ENCODE assay signal across 3 cellular contexts in the genomic region with DNA sequence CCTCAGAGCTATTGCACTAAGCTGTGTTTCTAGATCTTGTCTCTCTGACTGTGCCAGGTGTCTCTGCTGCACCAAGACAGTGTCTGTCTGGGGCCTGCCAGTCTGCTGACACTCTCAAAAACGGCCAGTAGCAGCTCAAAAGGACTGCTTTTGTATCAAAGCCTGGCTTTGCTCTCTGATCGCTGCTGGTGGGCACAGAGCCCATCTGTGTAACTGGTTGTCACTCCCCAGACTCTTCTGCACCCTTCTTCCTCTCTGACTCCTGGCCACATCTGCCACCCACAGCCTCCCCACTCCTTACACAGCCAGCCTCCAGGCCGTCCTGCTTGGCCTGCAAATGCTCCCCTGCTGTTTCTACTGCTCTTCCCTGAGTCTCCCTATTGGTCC.
TF ChIP-seq lines count a peak whose summit lies in the region.

No MANE protein-coding gene starts in this region.

TF ChIP-seq in SK-N-SH, 30 proteins besides CTCF, POLR2A, EP300 and RAD21 (continued from another document and continues in another):
- TF ChIP-seq JUND (IDR thresholded peaks at IDR 0.05): no peak
- TF ChIP-seq, protein P1, sequence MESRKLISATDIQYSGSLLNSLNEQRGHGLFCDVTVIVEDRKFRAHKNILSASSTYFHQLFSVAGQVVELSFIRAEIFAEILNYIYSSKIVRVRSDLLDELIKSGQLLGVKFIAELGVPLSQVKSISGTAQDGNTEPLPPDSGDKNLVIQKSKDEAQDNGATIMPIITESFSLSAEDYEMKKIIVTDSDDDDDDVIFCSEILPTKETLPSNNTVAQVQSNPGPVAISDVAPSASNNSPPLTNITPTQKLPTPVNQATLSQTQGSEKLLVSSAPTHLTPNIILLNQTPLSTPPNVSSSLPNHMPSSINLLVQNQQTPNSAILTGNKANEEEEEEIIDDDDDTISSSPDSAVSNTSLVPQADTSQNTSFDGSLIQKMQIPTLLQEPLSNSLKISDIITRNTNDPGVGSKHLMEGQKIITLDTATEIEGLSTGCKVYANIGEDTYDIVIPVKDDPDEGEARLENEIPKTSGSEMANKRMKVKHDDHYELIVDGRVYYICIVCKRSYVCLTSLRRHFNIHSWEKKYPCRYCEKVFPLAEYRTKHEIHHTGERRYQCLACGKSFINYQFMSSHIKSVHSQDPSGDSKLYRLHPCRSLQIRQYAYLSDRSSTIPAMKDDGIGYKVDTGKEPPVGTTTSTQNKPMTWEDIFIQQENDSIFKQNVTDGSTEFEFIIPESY (IDR thresholded peaks at IDR 0.05; ENCODE audit: borderline replicate concordance, low read depth): no peak
- no peak for TF ChIP-seq EZH2phosphoT487 (IDR thresholded peaks at IDR 0.05; ENCODE audit: borderline replicate concordance, low read depth)
- no peak for TF ChIP-seq YY1 (IDR thresholded peaks at IDR 0.05; ENCODE audit: low read depth)
- TF ChIP-seq RXRA (IDR thresholded peaks at IDR 0.05; ENCODE audit: borderline replicate concordance, low read depth): no peak
- no peak for TF ChIP-seq GABPA (IDR thresholded peaks at IDR 0.05; ENCODE audit: low read depth)
- no peak for TF ChIP-seq REST (IDR thresholded peaks at IDR 0.05; ENCODE audit: low read depth, low read length)
- TF ChIP-seq POLR2AphosphoS5 (IDR thresholded peaks at IDR 0.05; ENCODE audit: low read depth, low read length): no peak
- TF ChIP-seq SMC3 (IDR thresholded peaks at IDR 0.05; ENCODE audit: low read depth, low read length): 0 out of 2 replicates have a peak, but pooled peaks have one; percentile 2
- TF ChIP-seq MXI1 (IDR thresholded peaks at IDR 0.05; ENCODE audit: low read depth, low read length): peak; percentile 74; the same call in 1 of the 2 replicates
- TF ChIP-seq FOXJ3 (CRISPR knock-in tag; IDR thresholded peaks at IDR 0.05): no peak
- no peak for TF ChIP-seq RFX5 (IDR thresholded peaks at IDR 0.05; ENCODE audit: low read length)
- TF ChIP-seq MAX (IDR thresholded peaks at IDR 0.05; ENCODE audit: low read depth): no peak
- TF ChIP-seq NRF1 (IDR thresholded peaks at IDR 0.05; ENCODE audit: low read depth, low read length): no peak

TF ChIP-seq in SK-N-SH treated with all-trans-retinoic acid at 6 μM for 48 hours, 23 proteins besides CTCF, POLR2A, EP300 and RAD21 (continued from another document):
- TF ChIP-seq POU6F1 (CRISPR knock-in tag; IDR thresholded peaks at IDR 0.05; ENCODE audit: borderline replicate concordance, low read depth) (no peak), CSDC2 (CRISPR knock-in tag; IDR thresholded peaks at IDR 0.05) (no peak), CREB5 (CRISPR knock-in tag; IDR thresholded peaks at IDR 0.05; ENCODE audit: low read depth) (no peak), SNAI2 (CRISPR knock-in tag; IDR thresholded peaks at IDR 0.05) (no peak), TCF4 (CRISPR knock-in tag; IDR thresholded peaks at IDR 0.05; ENCODE audit: borderline replicate concordance) (no peak; the same call in 1 of the 2 replicates), ZFP30 (CRISPR knock-in tag; IDR thresholded peaks at IDR 0.05) (no peak), ZFP3 (CRISPR knock-in tag; IDR thresholded peaks at IDR 0.05) (no peak)

TF ChIP-seq in WTC11, 78 proteins besides CTCF, POLR2A, EP300 and RAD21 (continued from another document):
- TF ChIP-seq HMGXB4 (CRISPR knock-in tag; IDR thresholded peaks at IDR 0.05): no peak
- no peak for TF ChIP-seq ZNF263 (CRISPR knock-in tag; IDR thresholded peaks at IDR 0.05; ENCODE audit: low read depth)
- TF ChIP-seq AFF4 (CRISPR knock-in tag; IDR thresholded peaks at IDR 0.05; ENCODE audit: borderline replicate concordance): no peak
- TF ChIP-seq ZBTB21 (CRISPR knock-in tag; IDR thresholded peaks at IDR 0.05; ENCODE audit: borderline replicate concordance): no peak
- no peak for TF ChIP-seq SMAD3 (CRISPR knock-in tag; IDR thresholded peaks at IDR 0.05; ENCODE audit: borderline replicate concordance)
TF ChIP-seq in WTC11: peak in this region for 0.
